In genomic region chr12:104435175-104435574, GRCh38 we compare ENCODE assay signal across 20 cellular contexts. TPM values are rescaled to one million over a fixed set of nuclear protein-coding genes. Genes with fewer than 3 reads are reported as not detected.
DNase-seq lines count a peak whose midpoint lies in the region; ATAC-seq, FAIRE-seq and TF ChIP-seq lines count a peak whose summit lies in the region.
"Had no signal": no experiment of that assay in that cellular context is flagged by ENCODE, and none has a peak within 500 bp of the region (broad histone marks: within the 10 kb centered on the region; RNA-seq: fewer than 3 reads in every experiment).

No MANE protein-coding gene starts in this region.

- FAIRE-seq in K562 (lab: Jason Lieb, UNC), result no peak
- FAIRE-seq: D721Med, G401.6, GM12891, GM19239 had no signal

- no peak overlapping the region for H4K8ac ChIP-seq in trophoblast cell (ENCODE audit: low read depth, low read length)

- no peak overlapping the region for H4K12ac ChIP-seq in trophoblast cell (ENCODE audit: low read depth, low read length)

- H3K27me3 Mint-ChIP-seq in activated naive CD4-positive, alpha-beta T cell treated with anti-CD3 and anti-CD28 coated beads, Interleukin-2, amount 50 U/mL, for 24 hours, result no peaks in the 10 kb centered on the region
- H3K27me3 Mint-ChIP-seq in activated naive CD4-positive, alpha-beta T cell treated with anti-CD3 and anti-CD28 coated beads, Interleukin-2, amount 10 ng/mL, durations not matched to agents 7 days and 5 days, result peaks cover 39% of the 10 kb centered on the region
- H3K27me3 Mint-ChIP-seq: CD4-positive, alpha-beta T cell had no signal

- H3K23ac ChIP-seq in trophoblast cell (ENCODE audit: low read length), result no peak overlapping the region

- no peak overlapping the region for H2BK120ac ChIP-seq in trophoblast cell (ENCODE audit: insufficient read depth, low read length, poor library complexity)

- TF ChIP-seq RAD21 in K562 (CRISPR knock-in tag; conservative IDR thresholded peaks at IDR 0.05 in 1 of 2, IDR thresholded peaks at IDR 0.05 in 1 of 2), result no peak

- no peak overlapping the region for H3K4ac ChIP-seq in trophoblast cell (ENCODE audit: low read depth, low read length)

- H2AFZ ChIP-seq in K562 (ENCODE audit: low read depth, low read length), result no peak overlapping the region
- H2AFZ ChIP-seq in trophoblast cell (ENCODE audit: insufficient read depth, low read length, poor library complexity), result no peak overlapping the region

- POLR2A ChIA-PET in K562 (lab: Yijun Ruan, JAX), result interaction anchor here (0.7 to 1.9 kb wide), 4 partner anchors 8 to 11 kb away, joined by 3 to 9 read pairs (median 4); no protein-coding TSS in a partner anchor

- H3K9me3 Mint-ChIP-seq in activated naive CD4-positive, alpha-beta T cell treated with anti-CD3 and anti-CD28 coated beads, Interleukin-2, amount 50 U/mL, for 24 hours, result no peaks in the 10 kb centered on the region
- no peaks in the 10 kb centered on the region for H3K9me3 Mint-ChIP-seq in activated naive CD4-positive, alpha-beta T cell treated with anti-CD3 and anti-CD28 coated beads, Interleukin-2, amount 10 ng/mL, durations not matched to agents 7 days and 5 days
- H3K9me3 Mint-ChIP-seq: CD4-positive, alpha-beta T cell; CD8-positive, alpha-beta T cell had no signal

- H3K9ac ChIP-seq in K562 (ENCODE audit: insufficient read depth in 1 of 2, low read depth in 2 of 2, low read length in 2 of 2) (no peak overlapping the region), trophoblast cell (ENCODE audit: low read length) (no peak overlapping the region)
- H3K9ac ChIP-seq: BLaER1 treated with 17β-estradiol and CSF1 and Interleukin-3, amounts not matched to agents 10 nM and 100 nM had no signal

- 6% methylated on average over 4 of the region's 4 CpGs for WGBS in K562 (ENCODE audit: insufficient coverage, low coverage, missing lambda C conversion rate)
- WGBS in trophoblast cell (ENCODE audit: extremely low coverage, insufficient coverage, insufficient read length), result no CpG with 5 or more reads among the region's 4 CpGs

- in situ Hi-C loops in K562 (cut with MboI), result no loop called here

- H3K27ac Mint-ChIP-seq in activated naive CD4-positive, alpha-beta T cell treated with anti-CD3 and anti-CD28 coated beads, Interleukin-2, amount 50 U/mL, for 24 hours, result peak overlapping the region; percentile 6
- H3K27ac Mint-ChIP-seq in activated naive CD4-positive, alpha-beta T cell treated with anti-CD3 and anti-CD28 coated beads, Interleukin-2, amount 10 ng/mL, durations not matched to agents 7 days and 5 days, result no peak overlapping the region
- H3K27ac Mint-ChIP-seq: CD4-positive, alpha-beta T cell; CD8-positive, alpha-beta T cell had no signal

- TF ChIP-seq EP300 in K562 (IDR thresholded peaks at IDR 0.05; ENCODE audit: low read length), result no peak

- H3K79me2 ChIP-seq in K562 (ENCODE audit: control insufficient read depth, insufficient read depth, low read length) (no peaks in the 10 kb centered on the region), trophoblast cell (ENCODE audit: control insufficient read depth, insufficient read depth, low read length, poor library complexity) (no peaks in the 10 kb centered on the region)

- CTCF ChIA-PET in activated naive CD4-positive, alpha-beta T cell treated with anti-CD3 and anti-CD28 coated beads, Interleukin-2, amount 10 ng/mL, durations not matched to agents 7 days and 5 days (lab: Charles Lee), result interaction anchor here (1.4 to 2.0 kb wide), 2 partner anchors 9 to 22 kb away, joined by 3 to 7 read pairs; no protein-coding TSS in a partner anchor
- CTCF ChIA-PET in K562 (lab: Yijun Ruan, JAX; ENCODE audit: low intra/inter-chr PET ratio), result no interaction called here

- H3K4me3 ChIP-seq in K562 (no peak overlapping the region), trophoblast cell (ENCODE audit: low read depth, low read length) (no peak overlapping the region), BE2C (ENCODE audit: low read depth, low read length) (no peak overlapping the region)
- H3K4me3 ChIP-seq: BLaER1 treated with 17β-estradiol and CSF1 and Interleukin-3, amounts not matched to agents 10 nM and 100 nM had no signal

- H3K18ac ChIP-seq in trophoblast cell (ENCODE audit: low read length), result no peak overlapping the region

- H3K4me2 ChIP-seq in K562 (ENCODE audit: insufficient read depth, low read length), result no peak overlapping the region
- H3K4me2 ChIP-seq in trophoblast cell (ENCODE audit: low read length), result no peak overlapping the region
- H3K4me2 ChIP-seq: BLaER1 treated with 17β-estradiol and CSF1 and Interleukin-3, amounts not matched to agents 10 nM and 100 nM had no signal

- H3K4me1 Mint-ChIP-seq in activated naive CD4-positive, alpha-beta T cell treated with anti-CD3 and anti-CD28 coated beads, Interleukin-2, amount 50 U/mL, for 24 hours, result peaks cover 5% of the 10 kb centered on the region
- H3K4me1 Mint-ChIP-seq in activated naive CD4-positive, alpha-beta T cell treated with anti-CD3 and anti-CD28 coated beads, Interleukin-2, amount 10 ng/mL, durations not matched to agents 7 days and 5 days, result peaks cover 2% of the 10 kb centered on the region

- H2BK5ac ChIP-seq in trophoblast cell (ENCODE audit: low read depth, low read length, poor library complexity), result no peak overlapping the region

- no peak for DNase-seq in activated naive CD4-positive, alpha-beta T cell treated with anti-CD3 and anti-CD28 coated beads, Interleukin-2, amount 10 ng/mL, durations not matched to agents 7 days and 5 days
- no peak for DNase-seq in K562 (ENCODE audit: extremely low read depth in 1 of 4, low spot score in 3 of 4)
- DNase-seq in trophoblast cell, result no peak
- no peak for DNase-seq in anterior cingulate cortex (lab: John Stamatoyannopoulos, UW)
- no peak for DNase-seq in BE2C
- DNase-seq: ACHN; Caco-2; Calu3; CD4-positive, alpha-beta T cell; CD8-positive, alpha-beta T cell; DMS79 treated with DMSO at 0.1 percent for 48 hours; GF-D8 had no signal

- ATAC-seq in K562, result no peak
- ATAC-seq: CD8-positive, alpha-beta T cell had no signal

- BruUV-seq in K562 (replicated peaks; lab: Mats Ljungman, UMichigan), result no TSS peak

- H3K4me1 ChIP-seq in K562 (replicated peaks in 1 of 2; ENCODE audit: control insufficient read depth in 2 of 2, insufficient read depth in 2 of 2, low read length in 2 of 2) (no peaks in the 10 kb centered on the region; a peak in 3 of 5 replicates), trophoblast cell (ENCODE audit: control insufficient read depth in 1 of 2, insufficient read depth in 2 of 2, low read length in 2 of 2) (no peaks in the 10 kb centered on the region), BE2C (peaks cover 6% of the 10 kb centered on the region; the same call in 1 of the 2 replicates)
- H3K4me1 ChIP-seq: BLaER1 treated with 17β-estradiol and CSF1 and Interleukin-3, amounts not matched to agents 10 nM and 100 nM; Caco-2 had no signal

- H3K36me3 ChIP-seq in K562 (ENCODE audit: control insufficient read depth, insufficient read depth, low read length), result no peaks in the 10 kb centered on the region
- H3K36me3 ChIP-seq in trophoblast cell (ENCODE audit: control insufficient read depth in 1 of 2, insufficient read depth in 2 of 2, low read length in 2 of 2), result no peaks in the 10 kb centered on the region
- H3K36me3 ChIP-seq in BE2C, result no peaks in the 10 kb centered on the region
- H3K36me3 ChIP-seq: BLaER1 treated with 17β-estradiol and CSF1 and Interleukin-3, amounts not matched to agents 10 nM and 100 nM had no signal

- H3K14ac ChIP-seq in trophoblast cell (ENCODE audit: low read length), result no peak overlapping the region

- H3K27ac ChIP-seq in K562 (ENCODE audit: extremely low read depth, low read depth, low read length) (no peak overlapping the region), trophoblast cell (ENCODE audit: low read depth, low read length) (no peak overlapping the region)
- H3K27ac ChIP-seq: 22Rv1; BLaER1 treated with 17β-estradiol and CSF1 and Interleukin-3, amounts not matched to agents 10 nM and 100 nM; C4-2B had no signal

- no peaks in the 10 kb centered on the region for H4K20me1 ChIP-seq in K562 (replicated peaks; ENCODE audit: control insufficient read depth, insufficient read depth, low read length)
- H4K20me1 ChIP-seq: BLaER1 treated with 17β-estradiol and CSF1 and Interleukin-3, amounts not matched to agents 10 nM and 100 nM had no signal

- H4K91ac ChIP-seq in trophoblast cell (ENCODE audit: low read depth, low read length), result no peak overlapping the region

- no peak for TF ChIP-seq POLR2A in K562 (conservative IDR thresholded peaks at IDR 0.05)

- H3K4me3 Mint-ChIP-seq in activated naive CD4-positive, alpha-beta T cell treated with anti-CD3 and anti-CD28 coated beads, Interleukin-2, amount 50 U/mL, for 24 hours, result no peak overlapping the region
- no peak overlapping the region for H3K4me3 Mint-ChIP-seq in activated naive CD4-positive, alpha-beta T cell treated with anti-CD3 and anti-CD28 coated beads, Interleukin-2, amount 10 ng/mL, durations not matched to agents 7 days and 5 days
- H3K4me3 Mint-ChIP-seq: CD4-positive, alpha-beta T cell; CD8-positive, alpha-beta T cell had no signal

- no peak for TF ChIP-seq CTCF in K562 (IDR thresholded peaks at IDR 0.05 in 2 of 3, conservative IDR thresholded peaks at IDR 0.05 in 1 of 3; ENCODE audit: insufficient read depth in 2 of 3, low read depth in 1 of 3, low read length in 3 of 3)
- TF ChIP-seq CTCF in BE2C (IDR thresholded peaks at IDR 0.05; ENCODE audit: low read depth, low read length), result no peak

- H2BK12ac ChIP-seq in trophoblast cell (ENCODE audit: low read length), result no peak overlapping the region

- no peaks in the 10 kb centered on the region for H3K36me3 Mint-ChIP-seq in activated naive CD4-positive, alpha-beta T cell treated with anti-CD3 and anti-CD28 coated beads, Interleukin-2, amount 50 U/mL, for 24 hours
- no peaks in the 10 kb centered on the region for H3K36me3 Mint-ChIP-seq in activated naive CD4-positive, alpha-beta T cell treated with anti-CD3 and anti-CD28 coated beads, Interleukin-2, amount 10 ng/mL, durations not matched to agents 7 days and 5 days
- H3K36me3 Mint-ChIP-seq: CD8-positive, alpha-beta T cell had no signal

- H3K9me1 ChIP-seq in K562 (ENCODE audit: control insufficient read depth, insufficient read depth, low read length), result no peaks in the 10 kb centered on the region

- intact Hi-C loops in K562 (cut with micrococcal nuclease), result no loop called here

- H3K9me3 ChIP-seq in K562 (replicated peaks; ENCODE audit: control insufficient read depth, insufficient read depth, low read depth, low read length), result no peaks in the 10 kb centered on the region
- H3K9me3 ChIP-seq in trophoblast cell (ENCODE audit: insufficient read depth, low read depth, low read length), result no peaks in the 10 kb centered on the region
- H3K9me3 ChIP-seq in BE2C, result no peaks in the 10 kb centered on the region
- H3K9me3 ChIP-seq: BLaER1 treated with 17β-estradiol and CSF1 and Interleukin-3, amounts not matched to agents 10 nM and 100 nM; Caco-2 had no signal

- H3K27me3 ChIP-seq in K562 (ENCODE audit: control insufficient read depth in 2 of 2, insufficient read depth in 2 of 2, low read length in 2 of 2) (peaks cover 3 to 26% of the 10 kb centered on the region in 2 experiments; a peak in 3 of 5 replicates), trophoblast cell (ENCODE audit: insufficient read depth, low read length) (no peaks in the 10 kb centered on the region), BE2C (no peaks in the 10 kb centered on the region)
- H3K27me3 ChIP-seq: BLaER1 treated with 17β-estradiol and CSF1 and Interleukin-3, amounts not matched to agents 10 nM and 100 nM had no signal

- H3K79me1 ChIP-seq in trophoblast cell (ENCODE audit: low read length), result no peaks in the 10 kb centered on the region

- peak overlapping the region; percentile 22 for H2AK5ac ChIP-seq in trophoblast cell (ENCODE audit: low read length)

RNA-seq across cellular contexts. Expression of gene CHST11, which starts 21.6 kb away (rescaled TPM):
- total RNA-seq in K562 (2011; cell fraction: chromatin; rRNA removed; ENCODE audit: low replicate concordance), result 38.5 and 49.7 TPM in 2 replicates
- 28.7 and 33.4 TPM in 2 replicates for total RNA-seq in K562 (2011; cell fraction: nucleolus; rRNA removed)
- 34.9 and 47.6 TPM in 2 replicates for total RNA-seq in K562 (2011; cell fraction: nucleoplasm; rRNA removed)
- total RNA-seq in K562 (2014; rRNA removed) (34.3 and 37.2 TPM in 2 replicates), K562 (2014; rRNA removed; fragmentation: Illumina TruSeq; extraction: Trizol) (12.7 and 12.9 TPM in 2 replicates), K562 (2015; rRNA removed; fragmentation: Illumina TruSeq; extraction: Trizol) (15.5 and 15.6 TPM in 2 replicates), K562 (2021) (38.7 and 39.0 TPM in 2 replicates)
- polyA plus RNA-seq in K562 (2011; rRNA removed) (15.0 and 18.9 TPM in 2 replicates), K562 (2014; fragmentation: Illumina TruSeq; extraction: Trizol) (16.4 and 18.9 TPM in 2 replicates), K562 (2014; fragmentation: Nextera tagmentation; extraction: Ambion mirVana) (1 to 10 TPM; 2.3 to 2.9 TPM), K562 (2014; rRNA removed) (13.2 and 15.2 TPM in 2 replicates)
- polyA plus RNA-seq in K562 (2011; cell fraction: cytosol; rRNA removed), result 32.2 and 49.4 TPM in 2 replicates
- 13.4 and 22.2 TPM in 2 replicates for polyA plus RNA-seq in K562 (2011; cell fraction: nucleus; rRNA removed)
- 17.7 and 39.4 TPM in 2 replicates for polyA plus RNA-seq in K562 (2012)
- 17.8 and 21.7 TPM in 2 replicates for polyA minus RNA-seq in K562 (2011; rRNA and poly(A)+ RNA removed)
- polyA minus RNA-seq in K562 (2011; cell fraction: cytosol; rRNA and poly(A)+ RNA removed), result 15.0 and 18.8 TPM in 2 replicates
- 16.9 and 17.0 TPM in 2 replicates for polyA minus RNA-seq in K562 (2011; cell fraction: nucleus; rRNA and poly(A)+ RNA removed)
- polyA plus RNA-seq in trophoblast cell (2013), result 22.6 and 22.9 TPM in 2 replicates
- polyA plus RNA-seq in BE2C (2012; ENCODE audit: insufficient read depth, insufficient read length, low read depth), result 38.2 TPM
